ENCODE assay signal across 34 cellular contexts in genomic region chr10:62573929-62574328, GRCh38.
"Had no signal": no experiment of that assay in that cellular context is flagged by ENCODE, and none has a peak within 500 bp of the region (broad histone marks: within the 10 kb centered on the region; RNA-seq: fewer than 3 reads in every experiment).

No MANE protein-coding gene starts in this region.

- H3K9me3 Mint-ChIP-seq: activated CD4-positive, alpha-beta memory T cell treated with anti-CD3 and anti-CD28 coated beads for 36 hours; activated naive CD4-positive, alpha-beta T cell treated with anti-CD3 and anti-CD28 coated beads, Interleukin-2, amount 10 ng/mL, durations not matched to agents 7 days and 5 days; activated T-cell treated with anti-CD3 and anti-CD28 coated beads, Interleukin-2, amount 50 U/mL, for 4 hours; activated T-helper 1 cell treated with anti-CD3 and anti-CD28 coated beads, Interleukin-12 subunit alpha, Interleukin-12 subunit beta, Interleukin-2, Interleukin-4 antibody, amounts not matched to agents 30 ng/mL and 10 ng/mL and 1 ng/mL, durations not matched to agents 14 hours and 24 hours and 36 hours; central memory CD8-positive, alpha-beta T cell; T-helper 1 cell treated with Interleukin-12 subunit alpha and Interleukin-12 subunit beta and Interleukin-4 antibody, amounts not matched to agents 30 μg/mL and 1 μg/mL, for 36 hours; T-helper 2 cell treated with Interferon-gamma antibody and Interleukin-4, amounts not matched to agents 5 μg/mL and 100 μg/mL, for 36 hours; WTC11 had no signal

- ATAC-seq: activated T-cell treated with anti-CD3 and anti-CD28 coated beads, Interleukin-2, amount 50 U/mL, for 4 hours; PC-3; WTC11 had no signal

- H3K4me3 Mint-ChIP-seq: activated CD4-positive, alpha-beta memory T cell treated with anti-CD3 and anti-CD28 coated beads for 36 hours; activated naive CD4-positive, alpha-beta T cell treated with anti-CD3 and anti-CD28 coated beads, Interleukin-2, amount 10 ng/mL, durations not matched to agents 7 days and 5 days; activated naive CD8-positive, alpha-beta T cell; activated T-cell treated with anti-CD3 and anti-CD28 coated beads, Interleukin-2, amount 50 U/mL, for 4 hours; activated T-helper 1 cell treated with anti-CD3 and anti-CD28 coated beads, Interleukin-12 subunit alpha, Interleukin-12 subunit beta, Interleukin-2, Interleukin-4 antibody, amounts not matched to agents 30 ng/mL and 10 ng/mL and 1 ng/mL, durations not matched to agents 14 hours and 24 hours and 36 hours; central memory CD8-positive, alpha-beta T cell; T-helper 1 cell treated with Interleukin-12 subunit alpha and Interleukin-12 subunit beta and Interleukin-4 antibody, amounts not matched to agents 30 μg/mL and 1 μg/mL, for 36 hours; T-helper 2 cell treated with Interferon-gamma antibody and Interleukin-4, amounts not matched to agents 5 μg/mL and 100 μg/mL, for 36 hours; WTC11 had no signal

- H3K27ac Mint-ChIP-seq: activated CD4-positive, alpha-beta memory T cell treated with anti-CD3 and anti-CD28 coated beads for 36 hours; activated naive CD4-positive, alpha-beta T cell treated with anti-CD3 and anti-CD28 coated beads, Interleukin-2, amount 10 ng/mL, durations not matched to agents 7 days and 5 days; activated naive CD8-positive, alpha-beta T cell; activated T-helper 1 cell treated with anti-CD3 and anti-CD28 coated beads, Interleukin-12 subunit alpha, Interleukin-12 subunit beta, Interleukin-2, Interleukin-4 antibody, amounts not matched to agents 30 ng/mL and 10 ng/mL and 1 ng/mL, durations not matched to agents 14 hours and 24 hours and 36 hours; T-helper 1 cell treated with Interleukin-12 subunit alpha and Interleukin-12 subunit beta and Interleukin-4 antibody, amounts not matched to agents 30 μg/mL and 1 μg/mL, for 36 hours; T-helper 2 cell treated with Interferon-gamma antibody and Interleukin-4, amounts not matched to agents 5 μg/mL and 100 μg/mL, for 36 hours; WTC11 had no signal

- H3K4me1 Mint-ChIP-seq: activated naive CD4-positive, alpha-beta T cell treated with anti-CD3 and anti-CD28 coated beads, Interleukin-2, amount 10 ng/mL, durations not matched to agents 7 days and 5 days; central memory CD8-positive, alpha-beta T cell; WTC11 had no signal

- H3K36me3 Mint-ChIP-seq: activated CD4-positive, alpha-beta memory T cell treated with anti-CD3 and anti-CD28 coated beads for 36 hours; activated naive CD4-positive, alpha-beta T cell treated with anti-CD3 and anti-CD28 coated beads, Interleukin-2, amount 10 ng/mL, durations not matched to agents 7 days and 5 days; activated naive CD8-positive, alpha-beta T cell; WTC11 had no signal

- H3K27me3 Mint-ChIP-seq: activated naive CD8-positive, alpha-beta T cell had no signal

- DNase-seq: activated CD4-positive, alpha-beta memory T cell treated with anti-CD3 and anti-CD28 coated beads for 36 hours; activated CD4-positive, alpha-beta T cell treated with anti-CD3 and anti-CD28 coated beads for 4 hours; activated CD4-positive, alpha-beta T cell treated with anti-CD3 and anti-CD28 coated beads, Interleukin-2, amount 50 U/mL, for 1 hour; activated CD4-positive, CD25-positive, alpha-beta regulatory T cell treated with anti-CD3 and anti-CD28 coated beads, Interleukin-2, amount 50 U/mL, for 72 hours; activated CD8-positive, alpha-beta memory T cell treated with anti-CD3 and anti-CD28 coated beads, Interleukin-2, amount 50 U/mL, for 4 hours; activated effector memory CD4-positive, alpha-beta T cell treated with Interleukin-2 at 50 U/mL for 16 hours; activated naive CD4-positive, alpha-beta T cell treated with anti-CD3 and anti-CD28 coated beads, Interleukin-2, amount 10 ng/mL, durations not matched to agents 7 days and 5 days; activated T-cell treated with anti-CD3 and anti-CD28 coated beads for 4 hours; activated T-cell treated with anti-CD3 and anti-CD28 coated beads, Interleukin-2, amount 50 U/mL, for 4 hours; amniotic stem cell; aorta; brain microvascular endothelial cell; NCI-H1092 treated with DMSO at 0.1 percent for 48 hours; NCI-H1417; NCI-H146; NCI-H187; NCI-H2029 treated with DMSO at 0.1 percent for 48 hours; NCI-H2107; NCI-H2171; NCI-H510A; NCI-H526; NCI-H748 treated with DMSO at 0.1 percent for 48 hours; NK-92 treated with Interleukin-12 subunit alpha and Interleukin-12 subunit beta, amount 100 ng/mL, for 24 hours; PC-3; Peyer's patch; RPMI8226; SHP77 treated with DMSO at 0.1 percent for 48 hours; SK-N-SH had no signal
